ENCODE assay signal across 16 cellular contexts in the genomic region with DNA sequence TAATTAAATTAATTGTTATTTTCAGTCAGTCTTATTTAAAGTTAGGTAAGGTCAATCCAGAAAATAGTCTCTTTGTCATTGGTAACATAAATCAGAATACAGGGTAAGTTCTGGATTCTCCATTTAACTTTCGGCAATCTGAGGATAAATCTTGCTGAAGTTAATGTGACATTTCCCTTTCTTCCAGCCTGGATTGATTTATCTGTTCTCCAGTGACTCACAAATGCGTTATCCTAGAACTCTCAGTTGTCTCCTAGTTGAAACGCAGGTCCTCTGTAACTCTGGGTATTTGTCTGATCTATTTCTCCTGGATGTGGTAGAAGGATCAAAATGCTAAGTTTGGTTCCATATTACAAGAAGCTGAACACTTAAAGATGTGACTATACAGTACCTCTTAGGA. TPM values are rescaled to one million over a fixed set of nuclear protein-coding genes. Genes with fewer than 3 reads are reported as not detected.
DNase-seq lines count a peak whose midpoint lies in the region; ATAC-seq and TF ChIP-seq lines count a peak whose summit lies in the region.
"Had no signal": no experiment of that assay in that cellular context is flagged by ENCODE, and none has a peak within 500 bp of the region (broad histone marks: within the 10 kb centered on the region; RNA-seq: fewer than 3 reads in every experiment).

No MANE protein-coding gene starts in this region.

- H3K4me3 ChIP-seq in fibroblast of mammary gland (ENCODE audit: control insufficient read depth, low read depth, low read length) (no peak overlapping the region), lung (no peak overlapping the region), psoas muscle (no peak overlapping the region)
- H3K4me3 ChIP-seq: A549 had no signal

- peak; percentile 11 for ATAC-seq in lung (ENCODE audit: insufficient read depth, low FRiP score)
- no peak for ATAC-seq in psoas muscle
- ATAC-seq: A549; CD8-positive, alpha-beta T cell had no signal

- H3K9me3 ChIP-seq in lung (ENCODE audit: control insufficient read depth in 2 of 2, insufficient read depth in 1 of 2, low read length in 1 of 2) (no peaks in the 10 kb centered on the region), psoas muscle (no peaks in the 10 kb centered on the region)
- H3K9me3 ChIP-seq: A549, Caco-2 had no signal

- in situ Hi-C loops in GM13976 (cut with MboI; ENCODE audit: low sequenced_read_pairs, unreplicated experiment), result no loop called here
- in situ Hi-C loops in ACHN (cut with HindIII; ENCODE audit: low pct_ligation_motif_present, low pct_unique_long_range_greater_than_20kb, low sequenced_read_pairs), result no loop called here

- intact Hi-C loops in psoas muscle (cut with DNase I), result no loop called here

- DNase-seq in amniotic epithelial cell (ENCODE audit: low read depth) (peak; percentile 38), fibroblast of mammary gland (ENCODE audit: low read depth) (peak; percentile 5), lung (ENCODE audit: low spot score) (no peak), GOT3 (lab: John Stamatoyannopoulos, UW) (no peak), GM13976 (ENCODE audit: low spot score) (no peak), psoas muscle (no peak), ACHN (no peak)
- DNase-seq: Caco-2; CD8-positive, alpha-beta T cell; DND-41; GDM1; H7 had no signal

- no peak overlapping the region for H3K27ac ChIP-seq in lung (ENCODE audit: low read depth in 1 of 2, low read length in 1 of 2)
- H3K27ac ChIP-seq in psoas muscle, result no peak overlapping the region
- H3K27ac ChIP-seq: A549 had no signal

- H3K4me1 ChIP-seq in lung (ENCODE audit: control insufficient read depth in 2 of 2, insufficient read depth in 2 of 2, low read length in 2 of 2) (no peaks in the 10 kb centered on the region), psoas muscle (no peaks in the 10 kb centered on the region)
- H3K4me1 ChIP-seq: A549, Caco-2 had no signal

- H3K36me3 ChIP-seq in lung (ENCODE audit: control insufficient read depth in 2 of 2, insufficient read depth in 2 of 2, low read length in 2 of 2) (no peaks in the 10 kb centered on the region), psoas muscle (ENCODE audit: insufficient read depth in 1 of 2, low read depth in 1 of 2) (no peaks in the 10 kb centered on the region)

- TF ChIP-seq CTCF in fibroblast of mammary gland (conservative IDR thresholded peaks at IDR 0.05; ENCODE audit: control insufficient read depth, insufficient read depth, low read depth, low read length) (no peak), lung (IDR thresholded peaks at IDR 0.05; ENCODE audit: control extremely low read depth, extremely low read depth) (no peak), GM13976 (IDR thresholded peaks at IDR 0.05; ENCODE audit: borderline replicate concordance, control extremely low read depth, extremely low read depth, insufficient read depth, missing control alignments) (no peak), psoas muscle (IDR thresholded peaks at IDR 0.05) (no peak)

- no peaks in the 10 kb centered on the region for H3K27me3 ChIP-seq in lung (ENCODE audit: control insufficient read depth, insufficient read depth)
- H3K27me3 ChIP-seq in psoas muscle (ENCODE audit: insufficient read depth in 3 of 3, low read length in 2 of 3), result no peaks in the 10 kb centered on the region

- 70 to 84% methylated on average over 3 of the region's 3 CpGs for WGBS in lung, 2 donors
- 44 to 48% (median 46%) methylated on average over 3 of the region's 3 CpGs for WGBS in psoas muscle, 3 donors

RNA-seq across cellular contexts. Expression of a gene that starts 21.0 kb away (rescaled TPM):
- total RNA-seq in lung (under 1 TPM in 1 of 2 donors, not detected in 1; 0.60 TPM), psoas muscle (1 to 10 TPM in 1 of 4 donors, under 1 TPM in 3; 0.61 to 2.1 (median 0.70) TPM)
- polyA plus RNA-seq in lung (under 1 TPM in 1 of 2 donors, not detected in 1; 0.01 TPM), psoas muscle (1 to 10 TPM in 1 of 3 donors, under 1 TPM in 2; 0.77 to 1.3 (median 0.94) TPM)
- total RNA-seq: Caco-2; CD8-positive, alpha-beta T cell; H7 had no signal
- polyA plus RNA-seq: A549, BJ, CD14-positive monocyte had no signal

RNA-seq across cellular contexts. Expression of a gene that starts 27.5 kb away (rescaled TPM):
- not detected for total RNA-seq in lung
- not detected for polyA plus RNA-seq in lung
- total RNA-seq in psoas muscle, result not detected
- polyA plus RNA-seq in psoas muscle, result not detected
- total RNA-seq: Caco-2; CD8-positive, alpha-beta T cell; H7; HT-29 had no signal
- polyA plus RNA-seq: A549, BJ, CD14-positive monocyte had no signal

RNA-seq across cellular contexts. Expression of a gene that starts 32.9 kb away (rescaled TPM):
- not detected for total RNA-seq in lung
- polyA plus RNA-seq in lung, result not detected
- total RNA-seq in psoas muscle, result under 1 TPM in 3 of 4 donors, not detected in 1; 0.10 to 0.19 (median 0.19) TPM
- polyA plus RNA-seq in psoas muscle, result under 1 TPM in 2 of 3 donors, not detected in 1; 0.21 to 0.23 TPM
- total RNA-seq: Caco-2; CD8-positive, alpha-beta T cell; H7 had no signal
- polyA plus RNA-seq: A549, BJ, CD14-positive monocyte had no signal

RNA-seq across cellular contexts. Expression of a gene that starts 39.8 kb away (rescaled TPM):
- total RNA-seq in lung, result not detected
- polyA plus RNA-seq in lung, result not detected
- not detected for total RNA-seq in psoas muscle
- not detected for polyA plus RNA-seq in psoas muscle
- total RNA-seq: Caco-2; CD8-positive, alpha-beta T cell; H7; HT-29 had no signal
- polyA plus RNA-seq: A549, BJ, CD14-positive monocyte had no signal

RNA-seq across cellular contexts. Expression of a gene that starts 56.8 kb away (rescaled TPM):
- total RNA-seq in lung (10 to 100 TPM; 15.0 to 18.6 TPM), psoas muscle (10 to 100 TPM in 1 of 4 donors, 1 to 10 TPM in 3; 4.9 to 11.0 (median 7.1) TPM)
- polyA plus RNA-seq in lung (1 to 10 TPM; 5.6 to 7.5 TPM), psoas muscle (10 to 100 TPM in 1 of 3 donors, 1 to 10 TPM in 2; 3.7 to 12.5 (median 4.2) TPM)

Comparison
In these comparisons a context has a peak if more than half of its experiments do, and no peak if none do; other contexts are left out.
1. DNase-seq: peak in amniotic epithelial cell (single experiment) and fibroblast of mammary gland (single experiment); none in lung (single experiment), GOT3 (single experiment), GM13976 (single experiment), psoas muscle (0 of 2) and ACHN (single experiment).